16 cellular contexts compared by ENCODE assay signal in the genomic region with DNA sequence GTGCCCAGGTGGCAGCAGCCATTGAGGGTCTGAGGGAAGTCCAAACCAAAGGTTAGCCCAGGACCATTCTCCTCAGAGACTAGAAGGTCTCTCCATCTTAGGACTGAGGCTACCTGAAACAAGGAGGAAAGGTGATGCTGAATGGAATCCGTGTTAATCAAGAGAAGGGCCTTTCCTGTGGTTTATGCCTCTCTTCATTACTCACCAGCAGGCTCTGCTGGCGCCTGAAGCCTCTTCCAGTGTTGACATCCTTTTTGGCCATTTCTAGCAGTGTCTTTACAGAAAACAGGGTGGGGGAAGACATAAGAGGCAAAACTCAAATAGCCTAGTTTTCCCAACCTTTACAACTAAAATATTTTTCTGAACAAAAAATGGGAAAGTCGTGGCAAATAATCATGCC.
A peak's percentile ranks its signal among the peaks of the same experiment; 100 is the strongest.
DNase-seq lines count a peak whose midpoint lies in the region; FAIRE-seq and TF ChIP-seq lines count a peak whose summit lies in the region.
"Had no signal": no experiment of that assay in that cellular context is flagged by ENCODE, and none has a peak within 500 bp of the region (broad histone marks: within the 10 kb centered on the region; RNA-seq: fewer than 3 reads in every experiment).

No MANE protein-coding gene starts in this region.

- no peak overlapping the region for H4K8ac ChIP-seq in H1 (ENCODE audit: extremely low read depth, insufficient read depth, low read length)

- peak overlapping the region; percentile 2; the same call in 1 of the 2 replicates for H2BK12ac ChIP-seq in H1 (ENCODE audit: low read depth, low read length)

- POLR2A ChIA-PET in PC-9 (lab: Charles Lee; ENCODE audit: unreplicated experiment) (interaction anchor here (0.6 kb wide), 1 partner anchor 98 kb away, joined by 3 read pairs; no protein-coding TSS in a partner anchor), H1 (lab: Charles Lee; ENCODE audit: partially characterized antibody) (interaction anchor here (0.8 to 1.3 kb wide), 2 partner anchors 98 to 463 kb away, joined by 4 read pairs; a partner anchor contains a TSS), A673 (lab: Charles Lee; ENCODE audit: low non-redundant PET) (no interaction called here)

- H3K9me3 ChIP-seq in PC-9 (ENCODE audit: insufficient read depth, low read depth) (no peaks in the 10 kb centered on the region; the same call in 1 of the 2 replicates), H1 (ENCODE audit: insufficient read depth in 2 of 2, low read depth in 1 of 2, low read length in 1 of 2) (no peaks in the 10 kb centered on the region), parathyroid adenoma (ENCODE audit: control insufficient read depth, low read length) (no peaks in the 10 kb centered on the region), A673 (ENCODE audit: low read depth, low read length, poor library complexity, severe bottlenecking) (no peaks in the 10 kb centered on the region)
- H3K9me3 ChIP-seq: gastrocnemius medialis, mucosa of descending colon had no signal

- no peak for TF ChIP-seq POLR2A in H1 (IDR thresholded peaks at IDR 0.05; ENCODE audit: control extremely low read depth in 1 of 2, low read depth in 2 of 2, low read length in 2 of 2)

- peak overlapping the region; percentile 71 for H3K18ac ChIP-seq in H1 (ENCODE audit: extremely low read depth, low read length)

- TF ChIP-seq RAD21 in H1 (IDR thresholded peaks at IDR 0.05 in 1 of 2, conservative IDR thresholded peaks at IDR 0.05 in 1 of 2; ENCODE audit: low read depth in 2 of 2, low read length in 2 of 2), result no peak

- TF ChIP-seq EP300 in H1 (IDR thresholded peaks at IDR 0.05; ENCODE audit: borderline replicate concordance in 1 of 2, low read depth in 2 of 2, low read length in 2 of 2), result no peak

- no peak overlapping the region for H2AK5ac ChIP-seq in H1 (ENCODE audit: low read depth, low read length)

- H3K27me3 Mint-ChIP-seq in T-helper 2 cell treated with Interferon-gamma antibody and Interleukin-4, amounts not matched to agents 5 μg/mL and 100 μg/mL, for 36 hours (ENCODE audit: low read depth), result peaks cover 19% of the 10 kb centered on the region
- H3K27me3 Mint-ChIP-seq in activated T-cell treated with anti-CD3 and anti-CD28 coated beads, Interleukin-2, amount 50 U/mL, for 24 hours, result peaks cover 32% of the 10 kb centered on the region

- no peak for FAIRE-seq in H1 (lab: Jason Lieb, UNC)

- H3K9me2 ChIP-seq in PC-9 (ENCODE audit: insufficient read depth), result no peaks in the 10 kb centered on the region

- no peak overlapping the region for H3K14ac ChIP-seq in H1 (ENCODE audit: insufficient read length)

- TF ChIP-seq CTCF in PC-9 (conservative IDR thresholded peaks at IDR 0.05), result 0 out of 2 replicates have a peak, but pooled peaks have one; percentile 11
- TF ChIP-seq CTCF in H1 (IDR thresholded peaks at IDR 0.05; ENCODE audit: control extremely low read depth in 1 of 3, insufficient read depth in 1 of 3, low read depth in 1 of 3, low read length in 3 of 3), result no peak
- TF ChIP-seq CTCF in parathyroid adenoma (IDR thresholded peaks at IDR 0.05), result no peak
- TF ChIP-seq CTCF in A673 (conservative IDR thresholded peaks at IDR 0.05; ENCODE audit: low read depth, low read length), result no peak

- H3K4ac ChIP-seq in H1 (replicated peaks; ENCODE audit: insufficient read length, low read depth, low read length), result peak overlapping the region; percentile 10

- H2AFZ ChIP-seq in PC-9, result no peak overlapping the region
- H2AFZ ChIP-seq in H1 (ENCODE audit: low read length), result no peak overlapping the region
- peak overlapping the region; percentile 21 for H2AFZ ChIP-seq in parathyroid adenoma

- H3K23ac ChIP-seq in H1 (ENCODE audit: insufficient read length), result no peak overlapping the region

- H3K4me1 ChIP-seq in PC-9 (replicated peaks; ENCODE audit: insufficient read depth), result peaks cover 81% of the 10 kb centered on the region
- peaks cover 2 to 10% (median 8%) of the 10 kb centered on the region in 4 experiments; a peak in 5 of 7 replicates for H3K4me1 ChIP-seq in H1 (replicated peaks in 1 of 4; ENCODE audit: control insufficient read depth in 3 of 4, insufficient read depth in 4 of 4, low read length in 3 of 4)
- H3K4me1 ChIP-seq in parathyroid adenoma, result peaks cover 20% of the 10 kb centered on the region
- H3K4me1 ChIP-seq in A673 (ENCODE audit: insufficient read depth, low read length, poor library complexity, severe bottlenecking), result peaks cover 48% of the 10 kb centered on the region

- peaks cover 2% of the 10 kb centered on the region; the same call in 1 of the 2 replicates for H3K23me2 ChIP-seq in H1 (ENCODE audit: low read depth, low read length)

- no peak overlapping the region for H3K27ac Mint-ChIP-seq in T-helper 2 cell treated with Interferon-gamma antibody and Interleukin-4, amounts not matched to agents 5 μg/mL and 100 μg/mL, for 36 hours
- H3K27ac Mint-ChIP-seq in activated T-cell treated with anti-CD3 and anti-CD28 coated beads, Interleukin-2, amount 50 U/mL, for 24 hours, result no peak overlapping the region
- H3K27ac Mint-ChIP-seq: CD14-positive monocyte; dendritic cell treated with granulocyte-macrophage colony-stimulating factor and Interleukin-4, amounts not matched to agents 40 ng/mL and 50 ng/mL, for 4 days had no signal

- intact Hi-C loops in PC-9 (cut with micrococcal nuclease; ENCODE audit: unreplicated experiment), result loop anchor here (2.0 to 10.0 kb wide), 4 partner anchors 24 to 604 kb away; no protein-coding TSS in a partner anchor
- intact Hi-C loops in A673 (cut with micrococcal nuclease; ENCODE audit: unreplicated experiment), result loop anchor here (5.0 to 10.0 kb wide), 2 partner anchors 110 to 158 kb away; no protein-coding TSS in a partner anchor

- H3K4me1 Mint-ChIP-seq in T-helper 2 cell treated with Interferon-gamma antibody and Interleukin-4, amounts not matched to agents 5 μg/mL and 100 μg/mL, for 36 hours (ENCODE audit: low read depth), result no peaks in the 10 kb centered on the region
- H3K4me1 Mint-ChIP-seq in activated T-cell treated with anti-CD3 and anti-CD28 coated beads, Interleukin-2, amount 50 U/mL, for 24 hours (ENCODE audit: low read depth), result peaks cover 1% of the 10 kb centered on the region

- no peaks in the 10 kb centered on the region for H3K9me3 Mint-ChIP-seq in T-helper 2 cell treated with Interferon-gamma antibody and Interleukin-4, amounts not matched to agents 5 μg/mL and 100 μg/mL, for 36 hours
- H3K9me3 Mint-ChIP-seq in activated T-cell treated with anti-CD3 and anti-CD28 coated beads, Interleukin-2, amount 50 U/mL, for 24 hours, result no peaks in the 10 kb centered on the region
- H3K9me3 Mint-ChIP-seq: dendritic cell treated with granulocyte-macrophage colony-stimulating factor and Interleukin-4, amounts not matched to agents 40 ng/mL and 50 ng/mL, for 4 days had no signal

- H4K91ac ChIP-seq in H1 (replicated peaks; ENCODE audit: insufficient read length, low read length), result no peak overlapping the region

- 72% methylated on average over 3 of the region's 3 CpGs; no CpG with 5 or more reads in 1 of the 2 experiments for WGBS in H1 (ENCODE audit: extremely low coverage in 1 of 2, insufficient coverage in 1 of 2, insufficient read length in 1 of 2, insufficient replicate concordance in 2 of 2, low coverage in 1 of 2, low lambda C conversion rate in 2 of 2, missing lambda C conversion rate in 1 of 2), 2 experiments

- H3K56ac ChIP-seq in H1 (replicated peaks; ENCODE audit: insufficient read length, low read depth, low read length), result no peak overlapping the region

- peak overlapping the region; percentile 74 for H3K4me2 ChIP-seq in PC-9
- H3K4me2 ChIP-seq in H1 (ENCODE audit: insufficient read depth in 1 of 2, low read depth in 2 of 2, low read length in 2 of 2), result no peak overlapping the region; a peak in 1 of 4 replicates
- H3K4me2 ChIP-seq in parathyroid adenoma (ENCODE audit: low read length), result no peak overlapping the region

- no peaks in the 10 kb centered on the region for H3K36me3 Mint-ChIP-seq in T-helper 2 cell treated with Interferon-gamma antibody and Interleukin-4, amounts not matched to agents 5 μg/mL and 100 μg/mL, for 36 hours (ENCODE audit: low read depth)
- H3K36me3 Mint-ChIP-seq in activated T-cell treated with anti-CD3 and anti-CD28 coated beads, Interleukin-2, amount 50 U/mL, for 24 hours (ENCODE audit: low read depth), result no peaks in the 10 kb centered on the region
- H3K36me3 Mint-ChIP-seq: CD14-positive monocyte had no signal

- H3K79me2 ChIP-seq in PC-9 (ENCODE audit: low read depth) (no peaks in the 10 kb centered on the region), H1 (ENCODE audit: control insufficient read depth in 1 of 2, insufficient read depth in 2 of 2, low read length in 2 of 2) (no peaks in the 10 kb centered on the region), parathyroid adenoma (peaks cover 3% of the 10 kb centered on the region)

- no peaks in the 10 kb centered on the region for H3K79me1 ChIP-seq in H1 (ENCODE audit: low read depth, low read length)

- peak overlapping the region; percentile 11 for H2BK120ac ChIP-seq in H1 (replicated peaks; ENCODE audit: low read depth, low read length)

- H3K4me3 ChIP-seq in PC-9 (peak overlapping the region; percentile 31; the same call in 1 of the 2 replicates), H1 (ENCODE audit: extremely low read depth in 1 of 4, insufficient read depth in 2 of 4, low read depth in 3 of 4, low read length in 4 of 4) (no peak overlapping the region), parathyroid adenoma (ENCODE audit: low read depth, low read length) (no peak overlapping the region), A673 (ENCODE audit: low read depth, low read length, poor library complexity, severe bottlenecking) (no peak overlapping the region)
- H3K4me3 ChIP-seq: gastrocnemius medialis, mucosa of descending colon had no signal

- H3K27me3 ChIP-seq in PC-9 (ENCODE audit: insufficient read depth, low read depth) (no peaks in the 10 kb centered on the region), H1 (replicated peaks in 1 of 4; ENCODE audit: control insufficient read depth in 3 of 4, extremely low read depth in 1 of 4, insufficient read depth in 3 of 4, low read length in 3 of 4) (peaks cover 0 to 3% (median 0%) of the 10 kb centered on the region in 4 experiments; a peak in 1 of 7 replicates), parathyroid adenoma (ENCODE audit: control insufficient read depth, insufficient read depth, low read length) (no peaks in the 10 kb centered on the region), A673 (replicated peaks; ENCODE audit: insufficient read depth, low read depth, low read length, poor library complexity) (no peaks in the 10 kb centered on the region)
- H3K27me3 ChIP-seq: gastrocnemius medialis had no signal

- no peak overlapping the region for H3K9ac ChIP-seq in H1 (replicated peaks in 1 of 4; ENCODE audit: extremely low read depth in 1 of 4, low read depth in 3 of 4, low read length in 3 of 4)
- no peak overlapping the region for H3K9ac ChIP-seq in parathyroid adenoma

- H4K20me1 ChIP-seq in PC-9 (ENCODE audit: insufficient read depth) (no peaks in the 10 kb centered on the region), H1 (replicated peaks in 1 of 2; ENCODE audit: control insufficient read depth in 1 of 2, insufficient read depth in 2 of 2, low read length in 2 of 2) (no peaks in the 10 kb centered on the region)

- DNase-seq in GM03348 (ENCODE audit: low spot score) (peak; percentile 40), PC-9 (peak in 1 of 2 experiments; percentile 81), H1 (ENCODE audit: low read depth in 1 of 2, low spot score in 2 of 2) (no peak), NCI-H526 treated with DMSO at 0.1 percent for 48 hours (lab: John Stamatoyannopoulos, UW) (no peak), A673 (ENCODE audit: low spot score) (no peak)
- DNase-seq in T-helper 2 cell treated with Interferon-gamma antibody and Interleukin-4, amounts not matched to agents 5 μg/mL and 100 μg/mL, for 36 hours (ENCODE audit: low spot score), result no peak
- no peak for DNase-seq in activated T-cell treated with anti-CD3 and anti-CD28 coated beads, Interleukin-2, amount 50 U/mL, for 24 hours
- DNase-seq: gastrocnemius medialis; mucosa of descending colon; NCI-H1694; NCI-H774; stimulated activated CD4-positive, alpha-beta T cell treated with anti-CD3 and anti-CD28 coated beads, Interleukin-1b, Interleukin-23, amount 100 ng/mL, for 48 hours had no signal

- peaks cover 71% of the 10 kb centered on the region for H3F3A ChIP-seq in PC-9 (ENCODE audit: insufficient read depth, low read depth)

- BruUV-seq in PC-9 (replicated peaks; lab: Mats Ljungman, UMichigan) (TSS peak; percentile 70), A673 (replicated peaks; lab: Mats Ljungman, UMichigan) (no TSS peak)

- H2BK5ac ChIP-seq in H1 (ENCODE audit: low read depth, low read length), result peak overlapping the region; percentile 82; the same call in 1 of the 2 replicates

- H3K27ac ChIP-seq in PC-9 (peak overlapping the region; percentile 95), H1 (ENCODE audit: low read depth, low read length) (no peak overlapping the region), parathyroid adenoma (peak overlapping the region; percentile 78), A673 (ENCODE audit: low read depth, low read length, poor library complexity, severe bottlenecking) (no peak overlapping the region)
- H3K27ac ChIP-seq: gastrocnemius medialis, SK-N-MC had no signal

- H2BK15ac ChIP-seq in H1 (ENCODE audit: low read length), result peak overlapping the region; percentile 78; the same call in 1 of the 2 replicates

- no peak overlapping the region for H4K5ac ChIP-seq in H1 (ENCODE audit: insufficient read length, low read depth, low read length)

- H3K36me3 ChIP-seq in PC-9 (ENCODE audit: low read depth) (no peaks in the 10 kb centered on the region), H1 (ENCODE audit: control insufficient read depth in 2 of 4, insufficient read depth in 4 of 4, low read length in 3 of 4) (no peaks in the 10 kb centered on the region), parathyroid adenoma (ENCODE audit: control insufficient read depth, insufficient read depth, low read length) (no peaks in the 10 kb centered on the region), A673 (ENCODE audit: insufficient read depth, low read length, poor library complexity, severe bottlenecking) (no peaks in the 10 kb centered on the region)
- H3K36me3 ChIP-seq: gastrocnemius medialis had no signal

- peak overlapping the region; percentile 92 for H2BK20ac ChIP-seq in H1 (ENCODE audit: low read length)

- CTCF ChIA-PET in PC-9 (lab: Charles Lee), result interaction anchor here (1.4 kb wide), 1 partner anchor 147 kb away, joined by 3 read pairs; no protein-coding TSS in a partner anchor
- CTCF ChIA-PET in H1 (lab: Charles Lee; ENCODE audit: partially characterized antibody), result no interaction called here
- CTCF ChIA-PET in A673 (lab: Charles Lee), result interaction anchor here (0.6 kb wide), 1 partner anchor 23 kb away, joined by 4 read pairs; no protein-coding TSS in a partner anchor

- H3K4me3 Mint-ChIP-seq in T-helper 2 cell treated with Interferon-gamma antibody and Interleukin-4, amounts not matched to agents 5 μg/mL and 100 μg/mL, for 36 hours, result no peak overlapping the region
- H3K4me3 Mint-ChIP-seq in activated T-cell treated with anti-CD3 and anti-CD28 coated beads, Interleukin-2, amount 50 U/mL, for 24 hours, result no peak overlapping the region
- H3K4me3 Mint-ChIP-seq: dendritic cell treated with granulocyte-macrophage colony-stimulating factor and Interleukin-4, amounts not matched to agents 40 ng/mL and 50 ng/mL, for 4 days had no signal

Comparison
In these comparisons a context has a peak if more than half of its experiments do, and no peak if none do; other contexts are left out.
1. H3K27ac ChIP-seq: peak in PC-9 (single experiment) and parathyroid adenoma (single experiment); none in H1 (single experiment) and A673 (single experiment).